ENCODE assay signal across 1 cellular context in genomic region chr5:157059093-157059539, GRCh38.
TF ChIP-seq lines count a peak whose summit lies in the region.

Gene HAVCR1 (minus strand): TSS chr5:157059116. CDS start chr5:157057943, 1,173 bp downstream.

TF ChIP-seq in HepG2, 621 proteins besides CTCF, POLR2A, EP300 and RAD21 (continued from another document):
- no peak for TF ChIP-seq XBP1 (CRISPR knock-in tag; IDR thresholded peaks at IDR 0.05)
- TF ChIP-seq ZNF720 (CRISPR knock-in tag; IDR thresholded peaks at IDR 0.05): no peak
- peak; percentile 90 for TF ChIP-seq ZNF24 (IDR thresholded peaks at IDR 0.05)
- TF ChIP-seq ZNF3 (CRISPR knock-in tag; IDR thresholded peaks at IDR 0.05): peak; percentile 81; the same call in 1 of the 2 replicates
- TF ChIP-seq, protein P1, sequence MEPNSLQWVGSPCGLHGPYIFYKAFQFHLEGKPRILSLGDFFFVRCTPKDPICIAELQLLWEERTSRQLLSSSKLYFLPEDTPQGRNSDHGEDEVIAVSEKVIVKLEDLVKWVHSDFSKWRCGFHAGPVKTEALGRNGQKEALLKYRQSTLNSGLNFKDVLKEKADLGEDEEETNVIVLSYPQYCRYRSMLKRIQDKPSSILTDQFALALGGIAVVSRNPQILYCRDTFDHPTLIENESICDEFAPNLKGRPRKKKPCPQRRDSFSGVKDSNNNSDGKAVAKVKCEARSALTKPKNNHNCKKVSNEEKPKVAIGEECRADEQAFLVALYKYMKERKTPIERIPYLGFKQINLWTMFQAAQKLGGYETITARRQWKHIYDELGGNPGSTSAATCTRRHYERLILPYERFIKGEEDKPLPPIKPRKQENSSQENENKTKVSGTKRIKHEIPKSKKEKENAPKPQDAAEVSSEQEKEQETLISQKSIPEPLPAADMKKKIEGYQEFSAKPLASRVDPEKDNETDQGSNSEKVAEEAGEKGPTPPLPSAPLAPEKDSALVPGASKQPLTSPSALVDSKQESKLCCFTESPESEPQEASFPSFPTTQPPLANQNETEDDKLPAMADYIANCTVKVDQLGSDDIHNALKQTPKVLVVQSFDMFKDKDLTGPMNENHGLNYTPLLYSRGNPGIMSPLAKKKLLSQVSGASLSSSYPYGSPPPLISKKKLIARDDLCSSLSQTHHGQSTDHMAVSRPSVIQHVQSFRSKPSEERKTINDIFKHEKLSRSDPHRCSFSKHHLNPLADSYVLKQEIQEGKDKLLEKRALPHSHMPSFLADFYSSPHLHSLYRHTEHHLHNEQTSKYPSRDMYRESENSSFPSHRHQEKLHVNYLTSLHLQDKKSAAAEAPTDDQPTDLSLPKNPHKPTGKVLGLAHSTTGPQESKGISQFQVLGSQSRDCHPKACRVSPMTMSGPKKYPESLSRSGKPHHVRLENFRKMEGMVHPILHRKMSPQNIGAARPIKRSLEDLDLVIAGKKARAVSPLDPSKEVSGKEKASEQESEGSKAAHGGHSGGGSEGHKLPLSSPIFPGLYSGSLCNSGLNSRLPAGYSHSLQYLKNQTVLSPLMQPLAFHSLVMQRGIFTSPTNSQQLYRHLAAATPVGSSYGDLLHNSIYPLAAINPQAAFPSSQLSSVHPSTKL (CRISPR knock-in tag; IDR thresholded peaks at IDR 0.05): peak; percentile 73
- TF ChIP-seq, protein P2, sequence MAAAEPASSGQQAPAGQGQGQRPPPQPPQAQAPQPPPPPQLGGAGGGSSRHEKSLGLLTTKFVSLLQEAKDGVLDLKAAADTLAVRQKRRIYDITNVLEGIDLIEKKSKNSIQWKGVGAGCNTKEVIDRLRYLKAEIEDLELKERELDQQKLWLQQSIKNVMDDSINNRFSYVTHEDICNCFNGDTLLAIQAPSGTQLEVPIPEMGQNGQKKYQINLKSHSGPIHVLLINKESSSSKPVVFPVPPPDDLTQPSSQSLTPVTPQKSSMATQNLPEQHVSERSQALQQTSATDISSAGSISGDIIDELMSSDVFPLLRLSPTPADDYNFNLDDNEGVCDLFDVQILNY (CRISPR knock-in tag; conservative IDR thresholded peaks at IDR 0.05): no peak
- no peak for TF ChIP-seq SNAPC2 (CRISPR knock-in tag; IDR thresholded peaks at IDR 0.05)
- no peak for TF ChIP-seq THRA (CRISPR knock-in tag; IDR thresholded peaks at IDR 0.05; ENCODE audit: borderline replicate concordance)
- peak; percentile 79 for TF ChIP-seq POLR2AphosphoS5 (IDR thresholded peaks at IDR 0.05; ENCODE audit: low read depth, low read length)
- peak; percentile 38; the same call in 1 of the 2 replicates for TF ChIP-seq RXRB (CRISPR knock-in tag; IDR thresholded peaks at IDR 0.05; ENCODE audit: borderline replicate concordance)
- TF ChIP-seq NFAT5 (CRISPR knock-in tag; IDR thresholded peaks at IDR 0.05): no peak
- TF ChIP-seq RORA (CRISPR knock-in tag; IDR thresholded peaks at IDR 0.05): no peak
- TF ChIP-seq, protein P3, sequence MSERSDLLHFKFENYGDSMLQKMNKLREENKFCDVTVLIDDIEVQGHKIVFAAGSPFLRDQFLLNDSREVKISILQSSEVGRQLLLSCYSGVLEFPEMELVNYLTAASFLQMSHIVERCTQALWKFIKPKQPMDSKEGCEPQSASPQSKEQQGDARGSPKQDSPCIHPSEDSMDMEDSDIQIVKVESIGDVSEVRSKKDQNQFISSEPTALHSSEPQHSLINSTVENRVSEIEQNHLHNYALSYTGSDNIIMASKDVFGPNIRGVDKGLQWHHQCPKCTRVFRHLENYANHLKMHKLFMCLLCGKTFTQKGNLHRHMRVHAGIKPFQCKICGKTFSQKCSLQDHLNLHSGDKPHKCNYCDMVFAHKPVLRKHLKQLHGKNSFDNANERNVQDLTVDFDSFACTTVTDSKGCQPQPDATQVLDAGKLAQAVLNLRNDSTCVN (CRISPR knock-in tag; IDR thresholded peaks at IDR 0.05; ENCODE audit: borderline replicate concordance): no peak
- no peak for TF ChIP-seq GRHL1 (CRISPR knock-in tag; conservative IDR thresholded peaks at IDR 0.05)
- TF ChIP-seq ZNF543 (CRISPR knock-in tag; IDR thresholded peaks at IDR 0.05): no peak
- peak; percentile 57; the same call in 1 of the 2 replicates for TF ChIP-seq FOXK1 (CRISPR knock-in tag; IDR thresholded peaks at IDR 0.05; ENCODE audit: borderline replicate concordance, low read depth)
- no peak for TF ChIP-seq ZBTB1 (CRISPR knock-in tag; IDR thresholded peaks at IDR 0.05; ENCODE audit: borderline replicate concordance)
- TF ChIP-seq, protein P4, sequence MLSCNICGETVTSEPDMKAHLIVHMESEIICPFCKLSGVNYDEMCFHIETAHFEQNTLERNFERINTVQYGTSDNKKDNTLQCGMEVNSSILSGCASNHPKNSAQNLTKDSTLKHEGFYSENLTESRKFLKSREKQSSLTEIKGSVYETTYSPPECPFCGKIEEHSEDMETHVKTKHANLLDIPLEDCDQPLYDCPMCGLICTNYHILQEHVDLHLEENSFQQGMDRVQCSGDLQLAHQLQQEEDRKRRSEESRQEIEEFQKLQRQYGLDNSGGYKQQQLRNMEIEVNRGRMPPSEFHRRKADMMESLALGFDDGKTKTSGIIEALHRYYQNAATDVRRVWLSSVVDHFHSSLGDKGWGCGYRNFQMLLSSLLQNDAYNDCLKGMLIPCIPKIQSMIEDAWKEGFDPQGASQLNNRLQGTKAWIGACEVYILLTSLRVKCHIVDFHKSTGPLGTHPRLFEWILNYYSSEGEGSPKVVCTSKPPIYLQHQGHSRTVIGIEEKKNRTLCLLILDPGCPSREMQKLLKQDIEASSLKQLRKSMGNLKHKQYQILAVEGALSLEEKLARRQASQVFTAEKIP (CRISPR knock-in tag; IDR thresholded peaks at IDR 0.05; ENCODE audit: borderline replicate concordance): no peak
- no peak for TF ChIP-seq KAT7 (CRISPR knock-in tag; IDR thresholded peaks at IDR 0.05; ENCODE audit: borderline replicate concordance)
- TF ChIP-seq NCOA1 (CRISPR knock-in tag; IDR thresholded peaks at IDR 0.05): no peak
- TF ChIP-seq ZNF644 (CRISPR knock-in tag; IDR thresholded peaks at IDR 0.05; ENCODE audit: low read depth): 0 out of 2 replicates have a peak, but pooled peaks have one; percentile 20
- peak; percentile 9; the same call in 1 of the 2 replicates for TF ChIP-seq MIER2 (CRISPR knock-in tag; IDR thresholded peaks at IDR 0.05)
- TF ChIP-seq ZHX1 (CRISPR knock-in tag; IDR thresholded peaks at IDR 0.05; ENCODE audit: low read depth): no peak
- TF ChIP-seq CENPX (CRISPR knock-in tag; IDR thresholded peaks at IDR 0.05): no peak
- TF ChIP-seq AKAP8 (CRISPR knock-in tag; IDR thresholded peaks at IDR 0.05): no peak
- peak; percentile 31; the same call in 1 of the 2 replicates for TF ChIP-seq ZSCAN31 (CRISPR knock-in tag; IDR thresholded peaks at IDR 0.05; ENCODE audit: low read depth)
- TF ChIP-seq ZNF841 (CRISPR knock-in tag; IDR thresholded peaks at IDR 0.05; ENCODE audit: borderline replicate concordance): no peak
- TF ChIP-seq ZNF138 (CRISPR knock-in tag; IDR thresholded peaks at IDR 0.05; ENCODE audit: low read depth): no peak
- no peak for TF ChIP-seq FOXP1 (IDR thresholded peaks at IDR 0.05)
- peak; percentile 57 for TF ChIP-seq FOXP1 (CRISPR knock-in tag; IDR thresholded peaks at IDR 0.05)
